23 cellular contexts compared by ENCODE assay signal in the genomic region with DNA sequence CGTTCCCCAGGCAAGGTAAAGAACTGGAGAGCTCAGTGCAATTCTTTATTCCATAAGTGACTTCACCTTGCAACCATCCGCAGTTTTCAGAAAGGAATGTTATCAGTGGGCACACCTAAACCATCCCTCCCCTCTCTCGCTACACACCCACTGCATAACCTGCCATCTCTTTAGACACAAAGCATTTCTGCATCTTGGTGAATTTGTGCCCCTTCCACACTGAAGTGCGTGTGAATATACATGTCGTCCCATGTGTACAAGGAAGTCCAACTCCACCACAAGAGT. TPM values are rescaled to one million over a fixed set of nuclear protein-coding genes. Genes with fewer than 3 reads are reported as not detected.
DNase-seq lines count a peak whose midpoint lies in the region; ATAC-seq and TF ChIP-seq lines count a peak whose summit lies in the region.
"Had no signal": no experiment of that assay in that cellular context is flagged by ENCODE, and none has a peak within 500 bp of the region (broad histone marks: within the 10 kb centered on the region; RNA-seq: fewer than 3 reads in every experiment).

No MANE protein-coding gene starts in this region.

- intact Hi-C loops in left ventricle myocardium inferior (cut with micrococcal nuclease) = no loop called here
- intact Hi-C loops in heart left ventricle (cut with DNase I) = no loop called here
- intact Hi-C loops in lower lobe of right lung (cut with DNase I) = no loop called here

- peaks cover 12% of the 10 kb centered on the region for H3F3A ChIP-seq in smooth muscle cell (ENCODE audit: low read depth)

- H3K27me3 ChIP-seq in left ventricle myocardium inferior (ENCODE audit: low read depth) = no peaks in the 10 kb centered on the region
- no peaks in the 10 kb centered on the region for H3K27me3 ChIP-seq in heart left ventricle
- H3K27me3 ChIP-seq in lower lobe of right lung (ENCODE audit: low read depth) = no peaks in the 10 kb centered on the region
- no peaks in the 10 kb centered on the region for H3K27me3 ChIP-seq in smooth muscle cell (ENCODE audit: low read depth)

- H2AFZ ChIP-seq in smooth muscle cell (ENCODE audit: low read depth) = no peak overlapping the region

- no peak overlapping the region for H3K4me2 ChIP-seq in smooth muscle cell

- DNase-seq in left ventricle myocardium inferior (no peak), heart left ventricle (no peak), lower lobe of right lung (no peak), smooth muscle cell (lab: John Stamatoyannopoulos, UW; ENCODE audit: unreplicated experiment) (no peak), hypothalamus (lab: John Stamatoyannopoulos, UW) (no peak), cerebellum (ENCODE audit: low spot score) (no peak)
- DNase-seq: 8988T; activated CD4-positive, CD25-positive, alpha-beta regulatory T cell; activated gamma-delta T cell; activated naive CD8-positive, alpha-beta T cell treated with anti-CD3 and anti-CD28 coated beads for 36 hours; activated T-cell treated with anti-CD3 and anti-CD28 coated beads, Interleukin-2, amount 50 U/mL, for 24 hours; anterior cingulate cortex; DMS79; effector CD4-positive, alpha-beta T cell; head of caudate nucleus; NCI-H1694 treated with DMSO at 0.1 percent for 48 hours; RPMI8226; stimulated activated CD4-positive, alpha-beta T cell treated with anti-CD3 and anti-CD28 coated beads, Interleukin-1b, Interleukin-23, amount 100 ng/mL, for 48 hours; T-cell had no signal

- H3K27ac ChIP-seq in left ventricle myocardium inferior (replicated peaks) (peak overlapping the region; percentile 48), heart left ventricle (peak overlapping the region in 2 of 12 donors; percentile 20 to 61), lower lobe of right lung (peak overlapping the region; percentile 15), smooth muscle cell (ENCODE audit: low read depth) (peak overlapping the region; percentile 71)
- H3K27ac ChIP-seq: epithelial cell of prostate had no signal

- no peak for ATAC-seq in heart left ventricle
- ATAC-seq in lower lobe of right lung = peak; percentile 41 to 75
- no peak for ATAC-seq in HG02623 (IDR thresholded peaks at IDR 0.05; ENCODE audit: unreplicated experiment)
- ATAC-seq in HG02884 (IDR thresholded peaks at IDR 0.05; ENCODE audit: unreplicated experiment) = no peak
- ATAC-seq: natural killer cell treated with Interleukin-12 subunit alpha and Interleukin-12 subunit beta and Interleukin-15 and Interleukin-18, amount 100 ng/mL, for 72 hours; T-cell had no signal

- no peak for TF ChIP-seq POLR2A in heart left ventricle (IDR thresholded peaks at IDR 0.05)

- H3K36me3 ChIP-seq in left ventricle myocardium inferior = peaks cover 17% of the 10 kb centered on the region
- peaks cover 0 to 23% (median 9%) of the 10 kb centered on the region in 9 donors for H3K36me3 ChIP-seq in heart left ventricle
- H3K36me3 ChIP-seq in lower lobe of right lung = peaks cover 9% of the 10 kb centered on the region
- H3K36me3 ChIP-seq in smooth muscle cell (ENCODE audit: low read depth) = peaks cover 19% of the 10 kb centered on the region

- H4K20me1 ChIP-seq in smooth muscle cell (ENCODE audit: low read depth) = peaks cover 12% of the 10 kb centered on the region

- H3K4me1 ChIP-seq in left ventricle myocardium inferior (peaks cover 12% of the 10 kb centered on the region), heart left ventricle (peaks cover 0 to 13% (median 0%) of the 10 kb centered on the region in 12 donors), lower lobe of right lung (peaks cover 7% of the 10 kb centered on the region), smooth muscle cell (ENCODE audit: low read depth) (peaks cover 3% of the 10 kb centered on the region)

- TF ChIP-seq CTCF in left ventricle myocardium inferior (IDR thresholded peaks at IDR 0.05; ENCODE audit: borderline replicate concordance) (no peak), heart left ventricle (IDR thresholded peaks at IDR 0.05) (no peak), lower lobe of right lung (IDR thresholded peaks at IDR 0.05) (no peak), smooth muscle cell (IDR thresholded peaks at IDR 0.05; ENCODE audit: borderline replicate concordance, insufficient read depth, poor library complexity, severe bottlenecking) (no peak)

- H3K9ac ChIP-seq in smooth muscle cell (ENCODE audit: low read depth) = no peak overlapping the region

- WGBS in heart left ventricle, 4 donors = 87 to 91% (median 88%) methylated on average over 5 of the region's 5 CpGs
- 85% methylated on average over 5 of the region's 5 CpGs for WGBS in smooth muscle cell (ENCODE audit: low lambda C conversion rate)

- H3K79me2 ChIP-seq in smooth muscle cell (ENCODE audit: low read depth) = peaks cover 72% of the 10 kb centered on the region

- H3K4me3 ChIP-seq in left ventricle myocardium inferior (no peak overlapping the region), heart left ventricle (no peak overlapping the region), lower lobe of right lung (no peak overlapping the region), smooth muscle cell (no peak overlapping the region)

- peaks cover 7% of the 10 kb centered on the region for H3K9me3 ChIP-seq in left ventricle myocardium inferior (replicated peaks)
- H3K9me3 ChIP-seq in heart left ventricle = peaks cover 0 to 10% (median 0%) of the 10 kb centered on the region in 12 donors
- H3K9me3 ChIP-seq in lower lobe of right lung = no peaks in the 10 kb centered on the region
- H3K9me3 ChIP-seq in smooth muscle cell (replicated peaks; ENCODE audit: low read depth) = peaks cover 4% of the 10 kb centered on the region

RNA-seq across cellular contexts. Expression of gene AMOTL1, which starts 45.2 kb away (rescaled TPM):
- 61.1 TPM for total RNA-seq in left ventricle myocardium inferior
- total RNA-seq in heart left ventricle = 10 to 100 TPM; 24.4 to 76.0 (median 51.7) TPM
- 1 to 10 TPM; 6.2 to 9.0 TPM for polyA plus RNA-seq in heart left ventricle
- 57.2 TPM for total RNA-seq in lower lobe of right lung
- total RNA-seq in smooth muscle cell = 61.0 and 63.5 TPM in 2 replicates
- 23.4 and 23.8 TPM in 2 replicates for polyA plus RNA-seq in smooth muscle cell
- total RNA-seq in cerebellum = 44.4 TPM

Comparison
In these comparisons a context has a peak if more than half of its experiments do, and no peak if none do; other contexts are left out.
1. ATAC-seq: peak in lower lobe of right lung (2 of 2); none in heart left ventricle (0 of 4), HG02623 (single experiment) and HG02884 (single experiment).